8 cellular contexts compared by ENCODE assay signal in genomic region chr7:139133335-139134139, GRCh38. TPM values are rescaled to one million over a fixed set of nuclear protein-coding genes. Genes with fewer than 3 reads are reported as not detected.
DNase-seq lines count a peak whose midpoint lies in the region; ATAC-seq and TF ChIP-seq lines count a peak whose summit lies in the region.

No MANE protein-coding gene starts in this region.

- ATAC-seq in GM19351 (IDR thresholded peaks at IDR 0.05; ENCODE audit: unreplicated experiment) (peak; percentile 96), HG03469 (IDR thresholded peaks at IDR 0.05; ENCODE audit: unreplicated experiment) (peak; percentile 95), right lobe of liver (peak; percentile 98 to 99 (median 98))

- WGBS in right lobe of liver (ENCODE audit: insufficient coverage, low coverage, low lambda C conversion rate, missing lambda C conversion rate) = 3% methylated on average over 19 of the region's 36 CpGs

- H3K9me3 Mint-ChIP-seq in CD14-positive monocyte = peaks cover 0 to 3% (median 0%) of the 10 kb centered on the region in 7 donors

- no peaks in the 10 kb centered on the region for H3K36me3 ChIP-seq in right lobe of liver

- no peak for TF ChIP-seq CTCF in CD14-positive monocyte (IDR thresholded peaks at IDR 0.05)
- TF ChIP-seq CTCF in dorsolateral prefrontal cortex (IDR thresholded peaks at IDR 0.05 in 54 of 56, conservative IDR thresholded peaks at IDR 0.05 in 2 of 56; ENCODE audit: low read depth in 1 of 56, partially characterized antibody in 56 of 56) = peak in 26 of 56 donors; percentile 4 to 50 (median 26)
- no peak for TF ChIP-seq CTCF in right lobe of liver (IDR thresholded peaks at IDR 0.05)

- H3K4me1 Mint-ChIP-seq in CD14-positive monocyte = peaks cover 51% of the 10 kb centered on the region

- H3K4me1 ChIP-seq in right lobe of liver = peaks cover 0 to 5% (median 0%) of the 10 kb centered on the region in 4 donors

- H3K9me3 ChIP-seq in right lobe of liver = no peaks in the 10 kb centered on the region

- H3K36me3 Mint-ChIP-seq in CD14-positive monocyte = no peaks in the 10 kb centered on the region

- no peak for TF ChIP-seq POLR2A in right lobe of liver (IDR thresholded peaks at IDR 0.05)

- intact Hi-C loops in CD14-positive monocyte (cut with micrococcal nuclease) (loop anchor here (5.0 to 10.0 kb wide), 3 partner anchors 36 to 101 kb away; partner anchors contain the start of gene UBN2 (in 2 of the 2)), dorsolateral prefrontal cortex (cut with DNase I) (loop anchor here in 1 of 2 donors (1.0 kb wide), 1 partner anchor 98 kb away; the partner anchor contains the start of gene UBN2), right lobe of liver (cut with DNase I) (no loop called here)

- H3K4me3 ChIP-seq in dorsolateral prefrontal cortex (peak overlapping the region; percentile 42 to 99 (median 72)), right lobe of liver (peak overlapping the region; percentile 44 to 59 (median 56))

- no peaks in the 10 kb centered on the region for H3K27me3 Mint-ChIP-seq in CD14-positive monocyte (ENCODE audit: low read depth in 3 of 3)

- peak overlapping the region; percentile 83 to 96 for H3K4me3 Mint-ChIP-seq in CD14-positive monocyte

- peak; percentile 82 for DNase-seq in CD14-positive monocyte (ENCODE audit: low spot score)
- DNase-seq in NCI-H748 (lab: John Stamatoyannopoulos, UW; ENCODE audit: unreplicated experiment) = peak; percentile 94
- peak; percentile 90 to 93 for DNase-seq in activated CD4-positive, alpha-beta T cell treated with anti-CD3 and anti-CD28 coated beads, Interleukin-2, amount 50 U/mL, for 48 hours
- peak; percentile 70 to 90 (median 87) for DNase-seq in dorsolateral prefrontal cortex
- peak; percentile 87 to 91 (median 87) for DNase-seq in right lobe of liver
- peak; percentile 87 for DNase-seq in stimulated activated CD4-positive, alpha-beta T cell treated with anti-CD3 and anti-CD28 coated beads, Interleukin-4, amount 100 ng/mL, for 1 hour

- peak overlapping the region; percentile 85 to 94 (median 87) for H3K27ac Mint-ChIP-seq in CD14-positive monocyte

- H3K27me3 ChIP-seq in dorsolateral prefrontal cortex (no peaks in the 10 kb centered on the region), right lobe of liver (no peaks in the 10 kb centered on the region)

- peak overlapping the region in 52 of 59 donors; percentile 3 to 90 (median 63) for H3K27ac ChIP-seq in dorsolateral prefrontal cortex
- H3K27ac ChIP-seq in right lobe of liver = peak overlapping the region; percentile 16 to 34 (median 20)

RNA-seq across cellular contexts. Expression of gene ZC3HAV1, which starts 24.0 kb away (rescaled TPM):
- polyA plus RNA-seq in CD14-positive monocyte = 10 to 100 TPM; 21.2 to 30.2 TPM
- total RNA-seq in dorsolateral prefrontal cortex (10 to 100 TPM in 72 of 120 experiments, 1 to 10 TPM in 48; 5.8 to 24.9 (median 10.3) TPM), right lobe of liver (10 to 100 TPM; 12.3 to 20.6 (median 17.7) TPM)

Comparison
In these comparisons a context has a peak if more than half of its experiments do, and no peak if none do; other contexts are left out.
1. Peak in every context shown above with its lines: DNase-seq, ATAC-seq, H3K4me3 ChIP-seq and H3K27ac ChIP-seq.
2. intact Hi-C loops: an anchor here in CD14-positive monocyte (5.0 to 10.0 kb wide); none called in right lobe of liver.